In the genomic region with DNA sequence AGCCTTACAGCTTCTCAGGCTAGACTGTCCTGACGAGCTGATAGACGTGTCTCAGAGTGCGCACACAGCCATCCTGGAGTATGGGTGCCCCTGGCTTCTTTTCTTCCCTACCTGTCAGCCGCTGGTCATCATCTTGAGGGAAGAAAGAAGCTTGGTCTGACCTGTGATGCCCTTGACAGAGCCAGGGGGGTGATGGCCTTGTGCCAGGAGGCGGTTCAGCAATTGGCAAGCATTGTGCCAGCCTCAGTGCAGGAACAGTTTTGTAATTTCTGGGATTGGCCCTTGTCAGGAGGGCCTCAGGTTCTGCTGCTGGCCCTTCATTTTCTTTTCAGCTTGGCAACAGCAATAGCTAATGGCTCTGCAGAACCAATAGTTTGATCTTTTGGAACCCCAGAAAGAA, we compare ENCODE assay signal across 26 cellular contexts.
"Had no signal": no experiment of that assay in that cellular context is flagged by ENCODE, and none has a peak within 500 bp of the region (broad histone marks: within the 10 kb centered on the region; RNA-seq: fewer than 3 reads in every experiment).

No MANE protein-coding gene starts in this region.

- DNase-seq: dermis blood vessel endothelial cell; effector memory CD4-positive, alpha-beta T cell; foreskin keratinocyte; kidney; natural killer cell; occipital lobe; ovary; retina; right lobe of liver; small intestine; stimulated activated CD4-positive, alpha-beta T cell treated with anti-CD3 and anti-CD28 coated beads, Interleukin-12 subunit alpha, Interleukin-12 subunit beta, amount 100 ng/mL, for 4 hours; stimulated activated CD4-positive, alpha-beta T cell treated with anti-CD3 and anti-CD28 coated beads, Interleukin-1b, Interleukin-23, amount 100 ng/mL, for 48 hours; stimulated activated CD4-positive, alpha-beta T cell treated with anti-CD3 and anti-CD28 coated beads, Interleukin-4, amount 100 ng/mL, for 1 hour; stimulated activated CD8-positive, alpha-beta memory T cell treated with anti-CD3 and anti-CD28 coated beads, Interleukin-4, amount 100 ng/mL, for 48 hours; stimulated activated naive CD4-positive, alpha-beta T cell; stimulated activated naive CD8-positive, alpha-beta T cell treated with anti-CD3 and anti-CD28 coated beads, Interleukin-15, amount 100 ng/mL, for 72 hours; testis; upper lobe of left lung had no signal

- H3K27me3 ChIP-seq: esophagus muscularis mucosa, foreskin keratinocyte, gastroesophageal sphincter, heart left ventricle, hepatocyte, ovary, right lobe of liver, testis, tibial nerve, upper lobe of left lung had no signal

- H3K4me3 ChIP-seq: coronary artery, esophagus muscularis mucosa, gastroesophageal sphincter, heart left ventricle, hepatocyte, lung, ovary, right lobe of liver, testis, tibial nerve, upper lobe of left lung had no signal

- H3K36me3 ChIP-seq: esophagus muscularis mucosa, heart left ventricle, ovary, right lobe of liver, upper lobe of left lung had no signal

- H3K4me1 ChIP-seq: foreskin keratinocyte, right lobe of liver, testis, upper lobe of left lung had no signal

- H3K9me3 ChIP-seq: gastroesophageal sphincter, ovary, right lobe of liver, testis, upper lobe of left lung had no signal

- ATAC-seq: foreskin keratinocyte; gastroesophageal sphincter; heart left ventricle; left lobe of liver; natural killer cell; right lobe of liver; stimulated activated naive CD8-positive, alpha-beta T cell treated with anti-CD3 and anti-CD28 coated beads, Interleukin-15, amount 100 ng/mL, for 72 hours had no signal

- H3K27ac ChIP-seq: coronary artery, esophagus muscularis mucosa, foreskin keratinocyte, gastroesophageal sphincter, heart left ventricle, hepatocyte, ovary, right lobe of liver, testis, tibial nerve, upper lobe of left lung had no signal
